Comparison of ENCODE assay signal across 15 cellular contexts in the genomic region with DNA sequence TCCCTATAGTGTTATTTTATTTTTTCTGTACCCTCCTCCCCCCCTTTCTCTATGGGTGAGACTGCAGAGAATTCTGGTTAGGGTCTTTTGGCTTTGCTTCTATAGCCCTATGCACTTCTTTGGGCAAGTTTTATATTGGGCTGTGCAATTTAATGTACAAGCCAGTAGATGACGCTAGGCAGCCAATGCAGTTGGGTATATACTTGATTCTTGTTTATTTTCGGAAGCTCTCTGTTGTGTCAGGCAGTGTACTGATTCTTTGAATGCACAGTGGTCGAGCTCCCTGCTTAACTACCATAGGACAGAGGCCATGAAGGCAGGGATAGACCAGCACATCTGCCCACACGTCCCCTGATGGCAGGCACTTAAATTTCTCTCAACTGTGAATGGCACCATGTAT. TPM values are rescaled to one million over a fixed set of nuclear protein-coding genes. Genes with fewer than 3 reads are reported as not detected.
DNase-seq lines count a peak whose midpoint lies in the region; ATAC-seq, FAIRE-seq and TF ChIP-seq lines count a peak whose summit lies in the region.
"Had no signal": no experiment of that assay in that cellular context is flagged by ENCODE, and none has a peak within 500 bp of the region (broad histone marks: within the 10 kb centered on the region; RNA-seq: fewer than 3 reads in every experiment).

No MANE protein-coding gene starts in this region.

- H3K4me2 ChIP-seq in H1 (ENCODE audit: insufficient read depth in 1 of 2, low read depth in 2 of 2, low read length in 2 of 2) (no peak overlapping the region), osteoblast (ENCODE audit: insufficient read depth, low read length) (no peak overlapping the region)

- no peaks in the 10 kb centered on the region for H3K36me3 ChIP-seq in H1 (ENCODE audit: control insufficient read depth in 2 of 4, insufficient read depth in 4 of 4, low read length in 3 of 4)
- H3K36me3 ChIP-seq in osteoblast (ENCODE audit: insufficient read depth, low read length), result no peaks in the 10 kb centered on the region

- no peak overlapping the region for H3K9ac ChIP-seq in H1 (replicated peaks in 1 of 4; ENCODE audit: extremely low read depth in 1 of 4, low read depth in 3 of 4, low read length in 3 of 4)

- 51% methylated on average over 4 of the region's 4 CpGs; no CpG with 5 or more reads in 1 of the 2 experiments for WGBS in H1 (ENCODE audit: extremely low coverage in 1 of 2, insufficient coverage in 1 of 2, insufficient read length in 1 of 2, insufficient replicate concordance in 2 of 2, low coverage in 1 of 2, low lambda C conversion rate in 2 of 2, missing lambda C conversion rate in 1 of 2), 2 experiments

- no peak overlapping the region for H4K5ac ChIP-seq in H1 (ENCODE audit: insufficient read length, low read depth, low read length)

- CTCF ChIA-PET in H1 (lab: Charles Lee; ENCODE audit: partially characterized antibody), result interaction anchor here (0.6 to 2.0 kb wide), 21 partner anchors 10 to 334 kb away, joined by 3 to 11 read pairs (median 4); a partner anchor contains a TSS
- CTCF ChIA-PET in RWPE1 (lab: Yijun Ruan, JAX), result interaction anchor here (0.8 kb wide), 1 partner anchor 9 kb away, joined by 3 read pairs; no protein-coding TSS in a partner anchor

- H3K4me3 ChIP-seq in H1 (ENCODE audit: extremely low read depth in 1 of 4, insufficient read depth in 2 of 4, low read depth in 3 of 4, low read length in 4 of 4), result no peak overlapping the region
- no peak overlapping the region for H3K4me3 ChIP-seq in osteoblast (ENCODE audit: insufficient read depth, low read length)
- H3K4me3 ChIP-seq: SK-N-MC had no signal

- no peak overlapping the region for H3K23ac ChIP-seq in H1 (ENCODE audit: insufficient read length)

- H2BK12ac ChIP-seq in H1 (ENCODE audit: low read depth, low read length), result no peak overlapping the region

- H3K14ac ChIP-seq in H1 (ENCODE audit: insufficient read length), result no peak overlapping the region

- no peak overlapping the region for H2BK20ac ChIP-seq in H1 (ENCODE audit: low read length)

- no peak overlapping the region for H3K56ac ChIP-seq in H1 (replicated peaks; ENCODE audit: insufficient read length, low read depth, low read length)

- intact Hi-C loops in Right ventricle myocardium superior (cut with DNase I) (no loop called here), Right ventricle myocardium inferior (cut with DNase I) (no loop called here)

- no peaks in the 10 kb centered on the region for H3K23me2 ChIP-seq in H1 (ENCODE audit: low read depth, low read length)

- no peaks in the 10 kb centered on the region for H4K20me1 ChIP-seq in H1 (replicated peaks in 1 of 2; ENCODE audit: control insufficient read depth in 1 of 2, insufficient read depth in 2 of 2, low read length in 2 of 2)
- H4K20me1 ChIP-seq in osteoblast (ENCODE audit: insufficient read depth, low read length), result no peaks in the 10 kb centered on the region

- DNase-seq in Right ventricle myocardium superior, result no peak
- DNase-seq in Right ventricle myocardium inferior (ENCODE audit: missing footprints), result no peak
- peak; percentile 36 for DNase-seq in NCI-H69 (lab: John Stamatoyannopoulos, UW)
- DNase-seq in H1 (ENCODE audit: low read depth in 1 of 2, low spot score in 2 of 2), result no peak
- no peak for DNase-seq in osteoblast (ENCODE audit: insufficient read length, low spot score, missing footprints)
- DNase-seq in RWPE1 (ENCODE audit: low spot score), result no peak
- DNase-seq: activated CD8-positive, alpha-beta memory T cell treated with anti-CD3 and anti-CD28 coated beads, Interleukin-2, amount 10 ng/mL, durations not matched to agents 7 days and 5 days; AML-193; NCI-H2107; stimulated activated CD4-positive, alpha-beta T cell treated with anti-CD3 and anti-CD28 coated beads, Interleukin-15, amount 100 ng/mL, for 24 hours; stimulated activated naive CD8-positive, alpha-beta T cell treated with anti-CD3 and anti-CD28 coated beads, Interleukin-15, amount 100 ng/mL, for 72 hours had no signal

- peak in 2 of 3 experiments; percentile 44 to 52; a peak in 3 of 4 replicates for TF ChIP-seq CTCF in H1 (IDR thresholded peaks at IDR 0.05; ENCODE audit: control extremely low read depth in 1 of 3, insufficient read depth in 1 of 3, low read depth in 1 of 3, low read length in 3 of 3)
- peak; percentile 43 for TF ChIP-seq CTCF in osteoblast (IDR thresholded peaks at IDR 0.05; ENCODE audit: extremely low read depth, low read depth, low read length)
- TF ChIP-seq CTCF in RWPE1 (conservative IDR thresholded peaks at IDR 0.05; ENCODE audit: low read depth), result no peak

- H3K79me2 ChIP-seq in H1 (ENCODE audit: control insufficient read depth in 1 of 2, insufficient read depth in 2 of 2, low read length in 2 of 2) (no peaks in the 10 kb centered on the region), osteoblast (ENCODE audit: insufficient read depth, low read length) (no peaks in the 10 kb centered on the region)

- no peak overlapping the region for H4K8ac ChIP-seq in H1 (ENCODE audit: extremely low read depth, insufficient read depth, low read length)

- no peak overlapping the region for H3K4ac ChIP-seq in H1 (replicated peaks; ENCODE audit: insufficient read length, low read depth, low read length)

- no peak overlapping the region for H3K18ac ChIP-seq in H1 (ENCODE audit: extremely low read depth, low read length)

- TF ChIP-seq EP300 in H1 (IDR thresholded peaks at IDR 0.05; ENCODE audit: borderline replicate concordance in 1 of 2, low read depth in 2 of 2, low read length in 2 of 2), result no peak

- H3K27ac ChIP-seq in H1 (ENCODE audit: low read depth, low read length) (no peak overlapping the region), osteoblast (ENCODE audit: low read depth, low read length) (no peak overlapping the region), RWPE1 (no peak overlapping the region)
- H3K27ac ChIP-seq: HL-60, SK-N-MC had no signal

- no peak overlapping the region for H2BK5ac ChIP-seq in H1 (ENCODE audit: low read depth, low read length)

- no peak overlapping the region for H2BK15ac ChIP-seq in H1 (ENCODE audit: low read length)

- H3K9me3 ChIP-seq in H1 (ENCODE audit: insufficient read depth in 2 of 2, low read depth in 1 of 2, low read length in 1 of 2), result no peaks in the 10 kb centered on the region
- no peaks in the 10 kb centered on the region for H3K9me3 ChIP-seq in osteoblast (ENCODE audit: low read depth, low read length)

- no peak overlapping the region for H4K91ac ChIP-seq in H1 (replicated peaks; ENCODE audit: insufficient read length, low read length)

- H3K79me1 ChIP-seq in H1 (ENCODE audit: low read depth, low read length), result no peaks in the 10 kb centered on the region

- H3K4me1 ChIP-seq in H1 (replicated peaks in 1 of 4; ENCODE audit: control insufficient read depth in 3 of 4, insufficient read depth in 4 of 4, low read length in 3 of 4), result no peaks in the 10 kb centered on the region
- no peaks in the 10 kb centered on the region for H3K4me1 ChIP-seq in osteoblast (ENCODE audit: insufficient read depth, low read length)

- peak; percentile 79 to 82 for TF ChIP-seq RAD21 in H1 (IDR thresholded peaks at IDR 0.05 in 1 of 2, conservative IDR thresholded peaks at IDR 0.05 in 1 of 2; ENCODE audit: low read depth in 2 of 2, low read length in 2 of 2)

- no peak for TF ChIP-seq POLR2A in H1 (IDR thresholded peaks at IDR 0.05; ENCODE audit: control extremely low read depth in 1 of 2, low read depth in 2 of 2, low read length in 2 of 2)

- H2AFZ ChIP-seq in H1 (ENCODE audit: low read length) (no peak overlapping the region), osteoblast (ENCODE audit: low read length) (peak overlapping the region; percentile 44)

- no peak overlapping the region for H2AK5ac ChIP-seq in H1 (ENCODE audit: low read depth, low read length)

- FAIRE-seq in H1 (lab: Jason Lieb, UNC), result no peak

- H2BK120ac ChIP-seq in H1 (replicated peaks; ENCODE audit: low read depth, low read length), result no peak overlapping the region

- H3K27me3 ChIP-seq in H1 (replicated peaks in 1 of 4; ENCODE audit: control insufficient read depth in 3 of 4, extremely low read depth in 1 of 4, insufficient read depth in 3 of 4, low read length in 3 of 4) (no peaks in the 10 kb centered on the region), osteoblast (ENCODE audit: insufficient read depth, low read length) (no peaks in the 10 kb centered on the region)

- POLR2A ChIA-PET in H1 (lab: Charles Lee; ENCODE audit: partially characterized antibody) (interaction anchor here (0.7 kb wide), 1 partner anchor 16 kb away, joined by 3 read pairs; no protein-coding TSS in a partner anchor), RWPE1 (lab: Yijun Ruan, JAX; ENCODE audit: low non-redundant PET) (no interaction called here)

- ATAC-seq in Right ventricle myocardium superior (ENCODE audit: poor library complexity), result peak; percentile 22
- no peak for ATAC-seq in Right ventricle myocardium inferior
- ATAC-seq in HG03159 (IDR thresholded peaks at IDR 0.05; ENCODE audit: unreplicated experiment), result no peak
- ATAC-seq in HG03571 (IDR thresholded peaks at IDR 0.05; ENCODE audit: unreplicated experiment), result no peak
- ATAC-seq: stimulated activated naive CD8-positive, alpha-beta T cell treated with anti-CD3 and anti-CD28 coated beads, Interleukin-15, amount 100 ng/mL, for 72 hours had no signal

TF ChIP-seq in H1, 55 proteins besides CTCF, POLR2A, EP300 and RAD21:
- TF ChIP-seq CBX8 (IDR thresholded peaks at IDR 0.05; ENCODE audit: borderline replicate concordance, low read depth, low read length) (no peak), PHF8 (conservative IDR thresholded peaks at IDR 0.05; ENCODE audit: low read depth, low read length) (no peak), NANOG (IDR thresholded peaks at IDR 0.05; ENCODE audit: insufficient read depth, low read depth, low read length, poor library complexity, severe bottlenecking) (no peak), SP4 (IDR thresholded peaks at IDR 0.05; ENCODE audit: low read length) (no peak), RBBP5 (IDR thresholded peaks at IDR 0.05; ENCODE audit: borderline replicate concordance, low read depth, low read length) (no peak)

RNA-seq across cellular contexts. Expression of a gene that starts 34.1 kb away (rescaled TPM):
- total RNA-seq in Right ventricle myocardium superior (0.62 TPM), Right ventricle myocardium inferior (0.22 TPM), osteoblast (1.4 and 2.4 TPM in 2 replicates)
- 0.63 TPM in 1 of 2 replicates, not detected in the other for total RNA-seq in H1 (2021; fragmentation: NEBNext Ultra II Directional; extraction: Animal tissue kit (Norgen Biotek cat#: 25700))
- 0.19 and 0.24 TPM in 2 replicates for polyA plus RNA-seq in H1 (2011; rRNA removed)
- polyA plus RNA-seq in H1 (2011; cell fraction: cytosol; rRNA removed), result not detected
- polyA plus RNA-seq in H1 (2011; cell fraction: nucleus; rRNA removed), result 0.44 TPM
- not detected in 4 replicates for polyA plus RNA-seq in H1 (2012, experiment 1 of 2)
- not detected for polyA plus RNA-seq in H1 (2012, experiment 2 of 2)
- polyA plus RNA-seq in H1 (2013, experiment 1 of 2), result not detected
- 0.07 TPM for polyA plus RNA-seq in H1 (2013, experiment 2 of 2)
- 5.4 and 6.3 TPM in 2 replicates for polyA minus RNA-seq in H1 (2011; rRNA and poly(A)+ RNA removed)
- polyA minus RNA-seq in H1 (2011; cell fraction: cytosol; rRNA and poly(A)+ RNA removed), result not detected
- 29.7 TPM for polyA minus RNA-seq in H1 (2011; cell fraction: nucleus; rRNA and poly(A)+ RNA removed)
